In genomic region chr2:216534809-216535208, GRCh38 we compare ENCODE assay signal across 1 cellular context.
TF ChIP-seq lines count a peak whose summit lies in the region.

No MANE protein-coding gene starts in this region.

TF ChIP-seq in IMR-90, 13 proteins besides CTCF, POLR2A, EP300 and RAD21:
- no peak for TF ChIP-seq USF2 (IDR thresholded peaks at IDR 0.05; ENCODE audit: low read depth, low read length)
- no peak for TF ChIP-seq BHLHE40 (IDR thresholded peaks at IDR 0.05; ENCODE audit: low read depth, low read length)
- no peak for TF ChIP-seq RFX5 (IDR thresholded peaks at IDR 0.05; ENCODE audit: low read depth, low read length)
- TF ChIP-seq SMC3 (IDR thresholded peaks at IDR 0.05; ENCODE audit: low read depth, low read length), result no peak
- TF ChIP-seq RCOR1 (IDR thresholded peaks at IDR 0.05; ENCODE audit: insufficient replicate concordance, low read length), result no peak
- no peak for TF ChIP-seq MAFK (IDR thresholded peaks at IDR 0.05; ENCODE audit: low read depth, low read length)
